ENCODE assay signal across 18 cellular contexts in the genomic region with DNA sequence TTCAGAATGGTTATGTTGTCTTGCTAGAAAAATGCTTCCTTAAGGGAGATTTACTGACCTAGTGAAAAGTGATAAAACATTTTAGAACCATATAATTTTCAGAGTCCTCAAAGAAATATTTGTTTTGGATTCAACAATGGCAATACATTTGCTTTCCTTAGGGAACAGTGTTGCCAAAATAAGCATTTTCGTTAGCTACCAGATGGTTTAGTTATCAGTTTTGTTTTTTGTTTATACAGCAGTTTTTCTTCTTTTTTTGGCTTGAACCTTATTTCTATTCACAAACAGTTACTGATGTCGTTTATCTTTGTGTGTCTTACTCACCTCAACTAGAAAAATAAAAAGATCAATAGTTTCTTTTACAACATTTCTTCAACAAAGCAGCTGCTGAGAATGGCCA. TPM values are rescaled to one million over a fixed set of nuclear protein-coding genes. Genes with fewer than 3 reads are reported as not detected.
A peak's percentile ranks its signal among the peaks of the same experiment; 100 is the strongest.
DNase-seq lines count a peak whose midpoint lies in the region; ATAC-seq and TF ChIP-seq lines count a peak whose summit lies in the region.
"Had no signal": no experiment of that assay in that cellular context is flagged by ENCODE, and none has a peak within 500 bp of the region (broad histone marks: within the 10 kb centered on the region; RNA-seq: fewer than 3 reads in every experiment).

No MANE protein-coding gene starts in this region.

- intact Hi-C loops in body of pancreas (cut with DNase I) = no loop called here
- intact Hi-C loops in colonic mucosa (cut with DNase I) = no loop called here

- TF ChIP-seq RAD21 in SK-N-SH (IDR thresholded peaks at IDR 0.05; ENCODE audit: low read length) = no peak

- no peak for TF ChIP-seq POLR2A in body of pancreas (IDR thresholded peaks at IDR 0.05)

- WGBS in SK-N-SH (ENCODE audit: low lambda C conversion rate) = 69% methylated on average over 2 of the region's 2 CpGs
- WGBS in body of pancreas, 2 donors = 8 to 11% methylated on average over 2 of the region's 2 CpGs

- H3K27ac ChIP-seq in SK-N-SH (ENCODE audit: low read depth in 2 of 2, low read length in 1 of 2) (peak overlapping the region in 1 of 2 experiments; percentile 96; a peak in 2 of 4 replicates), body of pancreas (peak overlapping the region in 1 of 4 donors; percentile 13), colonic mucosa (no peak overlapping the region)
- H3K27ac ChIP-seq: 22Rv1, HL-60, KMS-11, Peyer's patch had no signal

- H2AFZ ChIP-seq in SK-N-SH (ENCODE audit: low read depth) = no peak overlapping the region

- no peaks in the 10 kb centered on the region for H3K27me3 ChIP-seq in SK-N-SH (ENCODE audit: insufficient read depth)
- H3K27me3 ChIP-seq in body of pancreas = no peaks in the 10 kb centered on the region
- no peaks in the 10 kb centered on the region for H3K27me3 ChIP-seq in colonic mucosa
- H3K27me3 ChIP-seq: MG63, Peyer's patch had no signal

- H3K4me1 ChIP-seq in SK-N-SH (ENCODE audit: control insufficient read depth in 1 of 2, insufficient read depth in 2 of 2, low read depth in 1 of 2, low read length in 1 of 2) (peaks cover 0 to 58% of the 10 kb centered on the region in 2 experiments; a peak in 2 of 4 replicates), body of pancreas (peaks cover 35% of the 10 kb centered on the region), colonic mucosa (no peaks in the 10 kb centered on the region)
- H3K4me1 ChIP-seq: Peyer's patch had no signal

- no peak for TF ChIP-seq EP300 in SK-N-SH (IDR thresholded peaks at IDR 0.05; ENCODE audit: borderline replicate concordance in 1 of 2, low read depth in 1 of 2, low read length in 1 of 2)

- H3K9ac ChIP-seq in SK-N-SH = no peak overlapping the region
- no peak overlapping the region for H3K9ac ChIP-seq in colonic mucosa (ENCODE audit: low read depth in 2 of 2, low read length in 2 of 2)
- H3K9ac ChIP-seq: KMS-11 had no signal

- ATAC-seq in SK-N-SH treated with all-trans-retinoic acid at 6 μM for 48 hours (no peak), body of pancreas (peak; percentile 35)

- no peaks in the 10 kb centered on the region for H3F3A ChIP-seq in SK-N-SH (replicated peaks; ENCODE audit: insufficient read depth)

- TF ChIP-seq CTCF in SK-N-SH (IDR thresholded peaks at IDR 0.05) (no peak), body of pancreas (IDR thresholded peaks at IDR 0.05) (no peak), fibroblast of mammary gland (conservative IDR thresholded peaks at IDR 0.05; ENCODE audit: control insufficient read depth, insufficient read depth, low read depth, low read length) (no peak), colonic mucosa (IDR thresholded peaks at IDR 0.05) (no peak)

- POLR2A ChIA-PET in SK-N-SH (lab: Yijun Ruan, JAX) = no interaction called here

- no peak overlapping the region for H3K4me3 ChIP-seq in SK-N-SH (ENCODE audit: low read depth in 2 of 2, low read length in 1 of 2)
- H3K4me3 ChIP-seq in body of pancreas = no peak overlapping the region
- no peak overlapping the region for H3K4me3 ChIP-seq in fibroblast of mammary gland (ENCODE audit: control insufficient read depth, low read depth, low read length)
- no peak overlapping the region for H3K4me3 ChIP-seq in colonic mucosa
- H3K4me3 ChIP-seq: MG63, Peyer's patch had no signal

- no peaks in the 10 kb centered on the region for H4K20me1 ChIP-seq in SK-N-SH (ENCODE audit: insufficient read depth)

- no peaks in the 10 kb centered on the region; the same call in 1 of the 2 replicates for H3K9me2 ChIP-seq in SK-N-SH

- H3K79me2 ChIP-seq in SK-N-SH (ENCODE audit: insufficient read depth) = peaks cover 12% of the 10 kb centered on the region

- H3K9me3 ChIP-seq in SK-N-SH (no peaks in the 10 kb centered on the region), body of pancreas (no peaks in the 10 kb centered on the region), colonic mucosa (no peaks in the 10 kb centered on the region)
- H3K9me3 ChIP-seq: MG63, Peyer's patch had no signal

- no peak overlapping the region for H3K4me2 ChIP-seq in SK-N-SH
- H3K4me2 ChIP-seq: KMS-11 had no signal

- H3K36me3 ChIP-seq in SK-N-SH (replicated peaks in 1 of 2; ENCODE audit: control insufficient read depth in 1 of 2, insufficient read depth in 2 of 2, low read length in 1 of 2) (peaks cover 5 to 18% of the 10 kb centered on the region in 2 experiments), body of pancreas (replicated peaks in 1 of 2; ENCODE audit: insufficient read depth in 1 of 2, low read depth in 2 of 2) (peaks cover 0 to 2% of the 10 kb centered on the region in 2 donors), colonic mucosa (no peaks in the 10 kb centered on the region)
- H3K36me3 ChIP-seq: MG63 had no signal

- no peak for DNase-seq in SK-N-SH
- DNase-seq in body of pancreas = no peak
- peak; percentile 15 for DNase-seq in fibroblast of mammary gland (ENCODE audit: low read depth)
- DNase-seq in pulmonary artery endothelial cell (ENCODE audit: low read depth, low spot score) = peak; percentile 10
- no peak for DNase-seq in nucleus accumbens (lab: John Stamatoyannopoulos, UW)
- DNase-seq in GM19240 (ENCODE audit: insufficient read length, low spot score) = no peak
- DNase-seq in colonic mucosa = no peak
- DNase-seq: COR-L47, HFFc6, MG63, NCI-H1092 treated with DMSO at 0.1 percent for 48 hours, NCI-H1694 treated with DMSO at 0.1 percent for 48 hours, Peyer's patch, SHP77 had no signal

- CTCF ChIA-PET in SK-N-SH (lab: Yijun Ruan, JAX) = interaction anchor here (0.7 kb wide), 1 partner anchor 9 kb away, joined by 3 read pairs; no protein-coding TSS in a partner anchor

TF ChIP-seq in SK-N-SH treated with all-trans-retinoic acid at 6 μM for 48 hours, 23 proteins besides CTCF, POLR2A, EP300 and RAD21 (continues in another document):
- TF ChIP-seq ZFP3 (CRISPR knock-in tag; IDR thresholded peaks at IDR 0.05) (no peak), SNAI2 (CRISPR knock-in tag; IDR thresholded peaks at IDR 0.05) (no peak), ZNF565 (CRISPR knock-in tag; conservative IDR thresholded peaks at IDR 0.05; ENCODE audit: low read depth) (no peak)
- TF ChIP-seq, protein P1, sequence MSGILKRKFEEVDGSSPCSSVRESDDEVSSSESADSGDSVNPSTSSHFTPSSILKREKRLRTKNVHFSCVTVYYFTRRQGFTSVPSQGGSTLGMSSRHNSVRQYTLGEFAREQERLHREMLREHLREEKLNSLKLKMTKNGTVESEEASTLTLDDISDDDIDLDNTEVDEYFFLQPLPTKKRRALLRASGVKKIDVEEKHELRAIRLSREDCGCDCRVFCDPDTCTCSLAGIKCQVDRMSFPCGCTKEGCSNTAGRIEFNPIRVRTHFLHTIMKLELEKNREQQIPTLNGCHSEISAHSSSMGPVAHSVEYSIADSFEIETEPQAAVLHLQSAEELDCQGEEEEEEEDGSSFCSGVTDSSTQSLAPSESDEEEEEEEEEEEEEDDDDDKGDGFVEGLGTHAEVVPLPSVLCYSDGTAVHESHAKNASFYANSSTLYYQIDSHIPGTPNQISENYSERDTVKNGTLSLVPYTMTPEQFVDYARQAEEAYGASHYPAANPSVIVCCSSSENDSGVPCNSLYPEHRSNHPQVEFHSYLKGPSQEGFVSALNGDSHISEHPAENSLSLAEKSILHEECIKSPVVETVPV (CRISPR knock-in tag; IDR thresholded peaks at IDR 0.05) = no peak
- TF ChIP-seq, protein P2, sequence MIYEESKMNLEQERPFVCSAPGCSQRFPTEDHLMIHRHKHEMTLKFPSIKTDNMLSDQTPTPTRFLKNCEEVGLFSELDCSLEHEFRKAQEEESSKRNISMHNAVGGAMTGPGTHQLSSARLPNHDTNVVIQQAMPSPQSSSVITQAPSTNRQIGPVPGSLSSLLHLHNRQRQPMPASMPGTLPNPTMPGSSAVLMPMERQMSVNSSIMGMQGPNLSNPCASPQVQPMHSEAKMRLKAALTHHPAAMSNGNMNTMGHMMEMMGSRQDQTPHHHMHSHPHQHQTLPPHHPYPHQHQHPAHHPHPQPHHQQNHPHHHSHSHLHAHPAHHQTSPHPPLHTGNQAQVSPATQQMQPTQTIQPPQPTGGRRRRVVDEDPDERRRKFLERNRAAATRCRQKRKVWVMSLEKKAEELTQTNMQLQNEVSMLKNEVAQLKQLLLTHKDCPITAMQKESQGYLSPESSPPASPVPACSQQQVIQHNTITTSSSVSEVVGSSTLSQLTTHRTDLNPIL (CRISPR knock-in tag; IDR thresholded peaks at IDR 0.05; ENCODE audit: low read depth) = no peak

TF ChIP-seq in SK-N-SH, 30 proteins besides CTCF, POLR2A, EP300 and RAD21 (continues in another document):
- TF ChIP-seq TAF1 (IDR thresholded peaks at IDR 0.05; ENCODE audit: borderline replicate concordance, low read depth, low read length) = no peak
- TF ChIP-seq NRF1 (IDR thresholded peaks at IDR 0.05; ENCODE audit: low read depth, low read length) = no peak
- TF ChIP-seq POLR2AphosphoS5 (IDR thresholded peaks at IDR 0.05; ENCODE audit: low read depth, low read length) = no peak
- TF ChIP-seq MEF2A (IDR thresholded peaks at IDR 0.05; ENCODE audit: borderline replicate concordance, low read depth) = no peak
- TF ChIP-seq SMC3 (IDR thresholded peaks at IDR 0.05; ENCODE audit: low read depth, low read length) = no peak
- no peak for TF ChIP-seq CHD2 (IDR thresholded peaks at IDR 0.05; ENCODE audit: low read length, partially characterized antibody)
- TF ChIP-seq, protein P3, sequence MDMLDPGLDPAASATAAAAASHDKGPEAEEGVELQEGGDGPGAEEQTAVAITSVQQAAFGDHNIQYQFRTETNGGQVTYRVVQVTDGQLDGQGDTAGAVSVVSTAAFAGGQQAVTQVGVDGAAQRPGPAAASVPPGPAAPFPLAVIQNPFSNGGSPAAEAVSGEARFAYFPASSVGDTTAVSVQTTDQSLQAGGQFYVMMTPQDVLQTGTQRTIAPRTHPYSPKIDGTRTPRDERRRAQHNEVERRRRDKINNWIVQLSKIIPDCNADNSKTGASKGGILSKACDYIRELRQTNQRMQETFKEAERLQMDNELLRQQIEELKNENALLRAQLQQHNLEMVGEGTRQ (IDR thresholded peaks at IDR 0.05; ENCODE audit: borderline replicate concordance, low read depth, low read length) = no peak

RNA-seq across cellular contexts. Expression of a gene that starts 48.6 kb away (rescaled TPM):
- 35.5 and 37.3 TPM in 2 replicates for polyA plus RNA-seq in SK-N-SH (2012; rRNA removed)
- polyA plus RNA-seq in SK-N-SH (2012; cell fraction: cytosol; rRNA removed) = 38.8 and 48.9 TPM in 2 replicates
- polyA plus RNA-seq in SK-N-SH (2012; cell fraction: nucleus; rRNA removed) = 41.3 and 46.3 TPM in 2 replicates
- total RNA-seq in body of pancreas = 100 to 1,000 TPM in 1 of 2 donors, 10 to 100 TPM in 1; 62.0 to 146 TPM
- total RNA-seq in pulmonary artery endothelial cell = 103 and 119 TPM in 2 replicates
- total RNA-seq in colonic mucosa = 10 to 100 TPM; 61.1 to 73.3 TPM

Comparison
In these comparisons a context has a peak if more than half of its experiments do, and no peak if none do; other contexts are left out.
1. DNase-seq: peak in fibroblast of mammary gland (single experiment) and pulmonary artery endothelial cell (single experiment); none in SK-N-SH (single experiment), body of pancreas (0 of 4), nucleus accumbens (0 of 56), GM19240 (single experiment) and colonic mucosa (single experiment).